ENCODE assay signal across 8 cellular contexts in genomic region chr5:122845253-122846050, GRCh38. TPM values are rescaled to one million over a fixed set of nuclear protein-coding genes. Genes with fewer than 3 reads are reported as not detected.
A peak's percentile ranks its signal among the peaks of the same experiment; 100 is the strongest.
DNase-seq lines count a peak whose midpoint lies in the region; ATAC-seq and TF ChIP-seq lines count a peak whose summit lies in the region.

SNX24 (plus strand) TSS chr5:122845613; CDS start chr5:122845634, 21 bp downstream.

- no peaks in the 10 kb centered on the region for H3K4me1 ChIP-seq in NT2/D1 (ENCODE audit: insufficient read depth, insufficient read length)
- H3K4me1 ChIP-seq in mononuclear cell (ENCODE audit: insufficient read depth, low read length): peaks cover 46% of the 10 kb centered on the region

- no peak for TF ChIP-seq CTCF in C4-2B (conservative IDR thresholded peaks at IDR 0.05)
- no peak for TF ChIP-seq CTCF in epithelial cell of proximal tubule (conservative IDR thresholded peaks at IDR 0.05; ENCODE audit: low read depth, low read length)

- DNase-seq in GM19240 (ENCODE audit: insufficient read length, low spot score): peak; percentile 56
- DNase-seq in NT2/D1 (ENCODE audit: low read depth, low spot score): peak; percentile 57
- DNase-seq in activated T-cell treated with anti-CD3 and anti-CD28 coated beads for 4 hours: peak; percentile 41
- no peak for DNase-seq in epithelial cell of proximal tubule (ENCODE audit: low read depth)
- DNase-seq in stimulated activated CD8-positive, alpha-beta memory T cell treated with anti-CD3 and anti-CD28 coated beads, Interleukin-2, amount 100 ng/mL, for 1 hour (ENCODE audit: low read depth in 2 of 2): peak; percentile 32 to 44

- H3K9me3 ChIP-seq in NT2/D1 (ENCODE audit: insufficient read depth, low read length) (no peaks in the 10 kb centered on the region), mononuclear cell (ENCODE audit: low read depth, low read length) (no peaks in the 10 kb centered on the region)

- no peaks in the 10 kb centered on the region for H3K36me3 ChIP-seq in NT2/D1 (ENCODE audit: insufficient read depth, insufficient read length, low read length)

- H3K27me3 ChIP-seq in NT2/D1 (ENCODE audit: insufficient read depth, insufficient read length) (peaks cover 10% of the 10 kb centered on the region), mononuclear cell (ENCODE audit: insufficient read depth, low read length) (no peaks in the 10 kb centered on the region)

- H3K4me3 ChIP-seq in NT2/D1 (ENCODE audit: insufficient read length, low read depth) (peak within 1 kb of the TSS; percentile 68), epithelial cell of proximal tubule (ENCODE audit: low read depth, low read length) (peak within 1 kb of the TSS; percentile 80), mononuclear cell (ENCODE audit: low read length) (peak within 1 kb of the TSS; percentile 76)

- peak; percentile 90 for ATAC-seq in HG03439 (IDR thresholded peaks at IDR 0.05; ENCODE audit: unreplicated experiment)

- H3K9ac ChIP-seq in NT2/D1 (ENCODE audit: insufficient read length, low read depth): peak within 1 kb of the TSS; percentile 74

- H3K27ac ChIP-seq in C4-2B: peak within 1 kb of the TSS; percentile 57

RNA-seq across cellular contexts. Expression of gene SNX24, which starts in this region (rescaled TPM):
- total RNA-seq in epithelial cell of proximal tubule (23.1 and 30.7 TPM in 2 replicates), mononuclear cell (1.4 TPM)

Comparison
In these comparisons a context has a peak if more than half of its experiments do, and no peak if none do; other contexts are left out.
1. RNA of gene SNX24 (total RNA-seq): 23.1 to 30.7 TPM in epithelial cell of proximal tubule; 1.4 TPM in mononuclear cell (single experiment); every median in the first group is over 10 times any median in the second.
2. Peak in every context shown above with its lines, with median percentiles within 50 percentile points of each other: H3K4me3 ChIP-seq.